In genomic region chr3:73611176-73611575, GRCh38 we compare ENCODE assay signal across 20 cellular contexts. TPM values are rescaled to one million over a fixed set of nuclear protein-coding genes. Genes with fewer than 3 reads are reported as not detected.
A peak's percentile ranks its signal among the peaks of the same experiment; 100 is the strongest.
DNase-seq lines count a peak whose midpoint lies in the region; ATAC-seq and TF ChIP-seq lines count a peak whose summit lies in the region.
"Had no signal": no experiment of that assay in that cellular context is flagged by ENCODE, and none has a peak within 500 bp of the region (broad histone marks: within the 10 kb centered on the region; RNA-seq: fewer than 3 reads in every experiment).

No MANE protein-coding gene starts in this region.

- TF ChIP-seq POLR2A in ovary (IDR thresholded peaks at IDR 0.05), result no peak

- DNase-seq in EH (ENCODE audit: low read depth) (peak; percentile 74), adipocyte (ENCODE audit: low read depth) (peak; percentile 62), fibroblast of pulmonary artery (ENCODE audit: low read depth) (peak; percentile 36), psoas muscle (no peak), tibial artery (no peak), ovary (no peak)
- DNase-seq in activated CD8-positive, alpha-beta memory T cell treated with anti-CD3 and anti-CD28 coated beads, Interleukin-2, amount 50 U/mL, for 4 hours, result no peak
- DNase-seq: activated CD4-positive, alpha-beta T cell treated with anti-CD3 and anti-CD28 coated beads for 36 hours; left lung; MG63; NCI-H1436; NCI-H2171 treated with DMSO at 0.1 percent for 48 hours; testis had no signal

- ATAC-seq in psoas muscle, result no peak
- no peak for ATAC-seq in activated T-helper 17 cell treated with anti-CD3 and anti-CD28 coated beads, Interleukin-2, amount 50 U/mL, for 72 hours (replicated peaks)
- ATAC-seq: activated CD4-positive, alpha-beta T cell treated with anti-CD3 and anti-CD28 coated beads for 36 hours; left lung; stimulated activated effector memory CD8-positive, alpha-beta T cell treated with anti-CD3 and anti-CD28 coated beads, Interleukin-12 subunit alpha, Interleukin-12 subunit beta, amount 100 ng/mL, for 72 hours had no signal

- TF ChIP-seq CTCF in fibroblast of pulmonary artery (IDR thresholded peaks at IDR 0.05; ENCODE audit: low read length, missing control alignments) (no peak), psoas muscle (IDR thresholded peaks at IDR 0.05) (no peak), tibial artery (IDR thresholded peaks at IDR 0.05) (no peak), ovary (IDR thresholded peaks at IDR 0.05) (no peak)

- no peak overlapping the region for H3K27ac Mint-ChIP-seq in activated T-helper 17 cell treated with anti-CD3 and anti-CD28 coated beads, Interleukin-2, amount 50 U/mL, for 72 hours
- H3K27ac Mint-ChIP-seq: activated CD4-positive, alpha-beta T cell treated with anti-CD3 and anti-CD28 coated beads for 36 hours; activated naive CD8-positive, alpha-beta T cell; activated T-helper 1 cell treated with anti-CD3 and anti-CD28 coated beads, Interleukin-12 subunit alpha, Interleukin-12 subunit beta, Interleukin-2, Interleukin-4 antibody, amounts not matched to agents 30 ng/mL and 10 ng/mL and 1 ng/mL, durations not matched to agents 14 hours and 24 hours and 36 hours; stimulated activated effector memory CD8-positive, alpha-beta T cell treated with anti-CD3 and anti-CD28 coated beads, Interleukin-12 subunit alpha, Interleukin-12 subunit beta, amount 100 ng/mL, for 72 hours had no signal

- no peaks in the 10 kb centered on the region for H3K9me3 Mint-ChIP-seq in activated T-helper 17 cell treated with anti-CD3 and anti-CD28 coated beads, Interleukin-2, amount 50 U/mL, for 72 hours
- H3K9me3 Mint-ChIP-seq: activated T-helper 1 cell treated with anti-CD3 and anti-CD28 coated beads, Interleukin-12 subunit alpha, Interleukin-12 subunit beta, Interleukin-2, Interleukin-4 antibody, amounts not matched to agents 30 ng/mL and 10 ng/mL and 1 ng/mL, durations not matched to agents 14 hours and 24 hours and 36 hours had no signal

- intact Hi-C loops in psoas muscle (cut with DNase I), result no loop called here
- intact Hi-C loops in tibial artery (cut with DNase I; ENCODE audit: low total_unique reads), result no loop called here
- intact Hi-C loops in ovary (cut with DNase I), result no loop called here

- H3K4me1 ChIP-seq in adipocyte (ENCODE audit: control insufficient read depth, insufficient read depth, low read length) (peaks cover 50% of the 10 kb centered on the region), psoas muscle (peaks cover 62% of the 10 kb centered on the region), tibial artery (peaks cover 0 to 91% (median 27%) of the 10 kb centered on the region in 4 donors), ovary (ENCODE audit: insufficient read depth) (peaks cover 44% of the 10 kb centered on the region)
- H3K4me1 ChIP-seq: testis had no signal

- no peak overlapping the region for H3K9ac ChIP-seq in adipocyte (ENCODE audit: low read length)

- H3K9me3 ChIP-seq in adipocyte (ENCODE audit: control insufficient read depth, low read length) (no peaks in the 10 kb centered on the region), psoas muscle (no peaks in the 10 kb centered on the region), tibial artery (no peaks in the 10 kb centered on the region), ovary (no peaks in the 10 kb centered on the region)
- H3K9me3 ChIP-seq: breast epithelium, left lung, MG63, right atrium auricular region, testis had no signal

- H3K27ac ChIP-seq in psoas muscle (peak overlapping the region; percentile 91), tibial artery (no peak overlapping the region), ovary (no peak overlapping the region)
- H3K27ac ChIP-seq: epithelial cell of prostate, left lung, right atrium auricular region, testis had no signal

- H3K36me3 ChIP-seq in adipocyte (ENCODE audit: control insufficient read depth, insufficient read depth, low read length, severe bottlenecking) (peaks cover 4% of the 10 kb centered on the region), psoas muscle (ENCODE audit: insufficient read depth in 1 of 2, low read depth in 1 of 2) (no peaks in the 10 kb centered on the region), tibial artery (peaks cover 0 to 5% (median 0%) of the 10 kb centered on the region in 3 donors), ovary (no peaks in the 10 kb centered on the region)
- H3K36me3 ChIP-seq: breast epithelium, left lung, MG63, right atrium auricular region had no signal

- no peak overlapping the region for H3K4me3 ChIP-seq in adipocyte (ENCODE audit: low read length)
- H3K4me3 ChIP-seq in fibroblast of pulmonary artery (replicated peaks; ENCODE audit: low read depth, low read length), result no peak overlapping the region
- no peak overlapping the region for H3K4me3 ChIP-seq in psoas muscle
- no peak overlapping the region for H3K4me3 ChIP-seq in tibial artery
- H3K4me3 ChIP-seq in ovary, result no peak overlapping the region
- H3K4me3 ChIP-seq: breast epithelium, left lung, MG63, right atrium auricular region, testis had no signal

- no peaks in the 10 kb centered on the region for H3K4me1 Mint-ChIP-seq in activated T-helper 17 cell treated with anti-CD3 and anti-CD28 coated beads, Interleukin-2, amount 50 U/mL, for 72 hours
- H3K4me1 Mint-ChIP-seq: activated CD4-positive, alpha-beta T cell treated with anti-CD3 and anti-CD28 coated beads for 36 hours; stimulated activated effector memory CD8-positive, alpha-beta T cell treated with anti-CD3 and anti-CD28 coated beads, Interleukin-12 subunit alpha, Interleukin-12 subunit beta, amount 100 ng/mL, for 72 hours had no signal

- TF ChIP-seq EP300 in ovary (IDR thresholded peaks at IDR 0.05), result no peak

- no peaks in the 10 kb centered on the region for H3K27me3 Mint-ChIP-seq in activated T-helper 17 cell treated with anti-CD3 and anti-CD28 coated beads, Interleukin-2, amount 50 U/mL, for 72 hours
- H3K27me3 Mint-ChIP-seq: activated CD4-positive, alpha-beta T cell treated with anti-CD3 and anti-CD28 coated beads for 36 hours; activated naive CD8-positive, alpha-beta T cell had no signal

- H3K36me3 Mint-ChIP-seq in activated T-helper 17 cell treated with anti-CD3 and anti-CD28 coated beads, Interleukin-2, amount 50 U/mL, for 72 hours (ENCODE audit: low read depth), result no peaks in the 10 kb centered on the region
- H3K36me3 Mint-ChIP-seq: activated naive CD8-positive, alpha-beta T cell; stimulated activated effector memory CD8-positive, alpha-beta T cell treated with anti-CD3 and anti-CD28 coated beads, Interleukin-12 subunit alpha, Interleukin-12 subunit beta, amount 100 ng/mL, for 72 hours had no signal

- H3K27me3 ChIP-seq in adipocyte (replicated peaks; ENCODE audit: control insufficient read depth, insufficient read depth, low read length), result no peaks in the 10 kb centered on the region
- no peaks in the 10 kb centered on the region for H3K27me3 ChIP-seq in psoas muscle (ENCODE audit: insufficient read depth in 3 of 3, low read length in 2 of 3)
- H3K27me3 ChIP-seq in tibial artery, result no peaks in the 10 kb centered on the region
- no peaks in the 10 kb centered on the region for H3K27me3 ChIP-seq in ovary
- H3K27me3 ChIP-seq: breast epithelium, left lung, MG63, right atrium auricular region, testis had no signal

- H3K4me3 Mint-ChIP-seq in activated T-helper 17 cell treated with anti-CD3 and anti-CD28 coated beads, Interleukin-2, amount 50 U/mL, for 72 hours, result no peak overlapping the region
- H3K4me3 Mint-ChIP-seq: activated CD4-positive, alpha-beta T cell treated with anti-CD3 and anti-CD28 coated beads for 36 hours; activated naive CD8-positive, alpha-beta T cell; activated T-helper 1 cell treated with anti-CD3 and anti-CD28 coated beads, Interleukin-12 subunit alpha, Interleukin-12 subunit beta, Interleukin-2, Interleukin-4 antibody, amounts not matched to agents 30 ng/mL and 10 ng/mL and 1 ng/mL, durations not matched to agents 14 hours and 24 hours and 36 hours; stimulated activated effector memory CD8-positive, alpha-beta T cell treated with anti-CD3 and anti-CD28 coated beads, Interleukin-12 subunit alpha, Interleukin-12 subunit beta, amount 100 ng/mL, for 72 hours had no signal

RNA-seq across cellular contexts. Expression of gene PDZRN3, which starts 13.6 kb away (rescaled TPM):
- 10 to 100 TPM; 13.2 to 39.3 (median 17.2) TPM for total RNA-seq in psoas muscle
- polyA plus RNA-seq in psoas muscle, result 10 to 100 TPM in 2 of 3 donors, 1 to 10 TPM in 1; 2.5 to 18.0 (median 13.4) TPM
- not detected for total RNA-seq in activated T-helper 17 cell treated with anti-CD3 and anti-CD28 coated beads, Interleukin-2, amount 50 U/mL, for 72 hours
- total RNA-seq in ovary, result 100 to 1,000 TPM in 5 of 7 donors, 10 to 100 TPM in 2; 68.1 to 161 (median 112) TPM
- 100 to 1,000 TPM in 1 of 2 donors, 10 to 100 TPM in 1; 79.7 to 102 TPM for polyA plus RNA-seq in ovary
- total RNA-seq: activated CD4-positive, alpha-beta T cell treated with anti-CD3 and anti-CD28 coated beads for 36 hours; activated T-helper 1 cell treated with anti-CD3 and anti-CD28 coated beads, Interleukin-12 subunit alpha, Interleukin-12 subunit beta, Interleukin-2, Interleukin-4 antibody, amounts not matched to agents 30 ng/mL and 10 ng/mL and 1 ng/mL, durations not matched to agents 14 hours and 24 hours and 36 hours had no signal

Comparison
In these comparisons a context has a peak if more than half of its experiments do, and no peak if none do; other contexts are left out.
1. DNase-seq: peak in EH (single experiment), adipocyte (single experiment) and fibroblast of pulmonary artery (single experiment); none in psoas muscle (0 of 2), activated CD8-positive, alpha-beta memory T cell treated with anti-CD3 and anti-CD28 coated beads, Interleukin-2, amount 50 U/mL, for 4 hours (single experiment), tibial artery (0 of 2) and ovary (0 of 5).
2. RNA of gene PDZRN3, which starts 13.6 kb away (total RNA-seq): 68.1 to 161 TPM in ovary and 13.2 to 39.3 TPM in psoas muscle; not detected in activated T-helper 17 cell treated with anti-CD3 and anti-CD28 coated beads, Interleukin-2, amount 50 U/mL, for 72 hours; every median in the first group is over 10 times any median in the second.